Comparison of ENCODE assay signal across 15 cellular contexts in genomic region chr9:93232388-93232965, GRCh38. TPM values are rescaled to one million over a fixed set of nuclear protein-coding genes. Genes with fewer than 3 reads are reported as not detected.
A peak's percentile ranks its signal among the peaks of the same experiment; 100 is the strongest.
DNase-seq lines count a peak whose midpoint lies in the region; ATAC-seq, FAIRE-seq and TF ChIP-seq lines count a peak whose summit lies in the region.
"Had no signal": no experiment of that assay in that cellular context is flagged by ENCODE, and none has a peak within 500 bp of the region (broad histone marks: within the 10 kb centered on the region; RNA-seq: fewer than 3 reads in every experiment).

No MANE protein-coding gene starts in this region.

- H3K27ac ChIP-seq in HepG2 (ENCODE audit: extremely low read length, insufficient read depth, low read length) = no peak overlapping the region
- no peak overlapping the region for H3K27ac ChIP-seq in right lobe of liver
- H3K27ac ChIP-seq: KMS-11 had no signal

- H3K9ac ChIP-seq in HepG2 (ENCODE audit: insufficient read depth, low read depth, low read length) = no peak overlapping the region
- H3K9ac ChIP-seq: KMS-11 had no signal

- no peak for FAIRE-seq in HepG2 (lab: Jason Lieb, UNC)

- ATAC-seq in HepG2 = no peak
- ATAC-seq in right lobe of liver = no peak
- ATAC-seq in HG03469 (IDR thresholded peaks at IDR 0.05; ENCODE audit: unreplicated experiment) = no peak

- POLR2A ChIA-PET in HepG2 (lab: Yijun Ruan, JAX) = interaction anchor here (0.7 kb wide), 1 partner anchor 898 kb away, joined by 3 read pairs; no protein-coding TSS in a partner anchor

- H3K36me3 ChIP-seq in HepG2 (replicated peaks in 1 of 2; ENCODE audit: control insufficient read depth in 1 of 2, insufficient read depth in 2 of 2, low read length in 2 of 2) (peaks cover 19 to 70% of the 10 kb centered on the region in 2 experiments), right lobe of liver (no peaks in the 10 kb centered on the region)

- intact Hi-C loops in HepG2 (cut with micrococcal nuclease; ENCODE audit: unreplicated experiment) = no loop called here
- intact Hi-C loops in right lobe of liver (cut with DNase I) = no loop called here
- intact Hi-C loops in head of caudate nucleus (cut with DNase I) = no loop called here

- TF ChIP-seq POLR2A in HepG2 (IDR thresholded peaks at IDR 0.05; ENCODE audit: insufficient read depth in 1 of 2, low read depth in 2 of 2, low read length in 2 of 2) = no peak
- TF ChIP-seq POLR2A in right lobe of liver (IDR thresholded peaks at IDR 0.05) = no peak

- in situ Hi-C loops in HepG2 (cut with HindIII; ENCODE audit: extremely low pct_ligation_motif_present, low pct_unique_long_range_greater_than_20kb) = no loop called here

- CTCF ChIA-PET in HepG2 (lab: Yijun Ruan, JAX; ENCODE audit: low intra/inter-chr PET ratio, low total read pairs) = no interaction called here

- H3K4me2 ChIP-seq in HepG2 (ENCODE audit: low read depth, low read length) = no peak overlapping the region
- H3K4me2 ChIP-seq: KMS-11 had no signal

- WGBS in HepG2 (ENCODE audit: low lambda C conversion rate) = 98% methylated on average over 11 of the region's 12 CpGs
- WGBS in right lobe of liver (ENCODE audit: insufficient coverage, low coverage, low lambda C conversion rate, missing lambda C conversion rate) = 61% methylated on average over 3 of the region's 12 CpGs

- DNase-seq in HepG2 (ENCODE audit: low spot score) = no peak
- no peak for DNase-seq in right lobe of liver
- DNase-seq in NCI-H69 (lab: John Stamatoyannopoulos, UW) = peak; percentile 82
- peak; percentile 70 for DNase-seq in left kidney (ENCODE audit: low read depth, low spot score)
- no peak for DNase-seq in effector CD8-positive, alpha-beta T cell (lab: John Stamatoyannopoulos, UW)
- DNase-seq in head of caudate nucleus = no peak
- no peak for DNase-seq in NCI-H82 treated with DMSO at 0.1 percent for 48 hours (lab: John Stamatoyannopoulos, UW; ENCODE audit: unreplicated experiment)
- DNase-seq: CD4-positive, CD25-positive, alpha-beta regulatory T cell; GF-D8; GOT3; NCI-H774; SIG-M5 had no signal

- TF ChIP-seq EP300 in HepG2 (IDR thresholded peaks at IDR 0.05; ENCODE audit: low read depth in 2 of 2, low read length in 2 of 2) = no peak
- TF ChIP-seq EP300 in HepG2 (CRISPR knock-in tag; IDR thresholded peaks at IDR 0.05; ENCODE audit: borderline replicate concordance) = no peak

- no peak for TF ChIP-seq RAD21 in HepG2 (CRISPR knock-in tag; IDR thresholded peaks at IDR 0.05)

- peaks cover 12% of the 10 kb centered on the region for H3K79me2 ChIP-seq in HepG2 (ENCODE audit: insufficient read depth, low read length)

- H3K9me3 ChIP-seq in HepG2 (ENCODE audit: low read length) (no peaks in the 10 kb centered on the region), right lobe of liver (no peaks in the 10 kb centered on the region)

- H3K27me3 ChIP-seq in HepG2 (ENCODE audit: control insufficient read depth in 1 of 2, insufficient read depth in 2 of 2, low read length in 2 of 2) (no peaks in the 10 kb centered on the region), right lobe of liver (no peaks in the 10 kb centered on the region)

- H3K4me3 ChIP-seq in HepG2 (replicated peaks in 1 of 3; ENCODE audit: insufficient read depth in 1 of 3, low read depth in 2 of 3, low read length in 3 of 3) = no peak overlapping the region
- H3K4me3 ChIP-seq in right lobe of liver = no peak overlapping the region

- H3K4me1 ChIP-seq in HepG2 (ENCODE audit: insufficient read depth, low read length) (no peaks in the 10 kb centered on the region), right lobe of liver (no peaks in the 10 kb centered on the region)

- H4K20me1 ChIP-seq in HepG2 (ENCODE audit: insufficient read depth, low read length) = peaks cover 5% of the 10 kb centered on the region; the same call in 1 of the 2 replicates

- BruUV-seq in HepG2 (replicated peaks; lab: Mats Ljungman, UMichigan) = TSS peak; percentile 9

- TF ChIP-seq CTCF in HepG2 (CRISPR knock-in tag; IDR thresholded peaks at IDR 0.05) (no peak), right lobe of liver (IDR thresholded peaks at IDR 0.05) (no peak)

- H2AFZ ChIP-seq in HepG2 (ENCODE audit: low read length) = no peak overlapping the region

TF ChIP-seq in HepG2, 621 proteins besides CTCF, POLR2A, EP300 and RAD21 (continues in another document):
- TF ChIP-seq, protein P1, sequence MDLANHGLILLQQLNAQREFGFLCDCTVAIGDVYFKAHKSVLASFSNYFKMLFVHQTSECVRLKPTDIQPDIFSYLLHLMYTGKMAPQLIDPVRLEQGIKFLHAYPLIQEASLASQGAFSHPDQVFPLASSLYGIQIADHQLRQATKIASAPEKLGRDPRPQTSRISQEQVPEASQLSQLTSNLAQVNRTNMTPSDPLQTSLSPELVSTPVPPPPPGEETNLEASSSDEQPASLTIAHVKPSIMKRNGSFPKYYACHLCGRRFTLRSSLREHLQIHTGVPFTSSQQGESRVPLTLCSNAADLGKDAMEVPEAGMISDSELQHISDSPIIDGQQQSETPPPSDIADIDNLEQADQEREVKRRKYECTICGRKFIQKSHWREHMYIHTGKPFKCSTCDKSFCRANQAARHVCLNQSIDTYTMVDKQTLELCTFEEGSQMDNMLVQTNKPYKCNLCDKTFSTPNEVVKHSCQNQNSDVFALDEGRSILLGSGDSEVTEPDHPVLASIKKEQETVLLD (CRISPR knock-in tag; IDR thresholded peaks at IDR 0.05; ENCODE audit: low read depth) = no peak
- TF ChIP-seq RBM39 (IDR thresholded peaks at IDR 0.05; ENCODE audit: low read depth, low read length, poor library complexity, severe bottlenecking) (no peak), TBX2 (CRISPR knock-in tag; IDR thresholded peaks at IDR 0.05; ENCODE audit: borderline replicate concordance) (no peak), ZNF792 (CRISPR knock-in tag; IDR thresholded peaks at IDR 0.05) (no peak), XBP1 (CRISPR knock-in tag; IDR thresholded peaks at IDR 0.05) (no peak), ZGPAT (CRISPR knock-in tag; IDR thresholded peaks at IDR 0.05) (no peak), PAF1 (CRISPR knock-in tag; IDR thresholded peaks at IDR 0.05) (no peak), HOXA7 (CRISPR knock-in tag; IDR thresholded peaks at IDR 0.05) (no peak), FOXK2 (IDR thresholded peaks at IDR 0.05) (no peak), KAT2B (IDR thresholded peaks at IDR 0.05; ENCODE audit: borderline replicate concordance, low read depth, low read length) (no peak), NR2F1 (CRISPR knock-in tag; IDR thresholded peaks at IDR 0.05) (no peak), SNAPC5 (CRISPR knock-in tag; IDR thresholded peaks at IDR 0.05; ENCODE audit: borderline replicate concordance) (no peak), ARNT2 (CRISPR knock-in tag; IDR thresholded peaks at IDR 0.05; ENCODE audit: low read depth) (no peak), KLF11 (CRISPR knock-in tag; IDR thresholded peaks at IDR 0.05) (no peak)
- TF ChIP-seq, protein P2, sequence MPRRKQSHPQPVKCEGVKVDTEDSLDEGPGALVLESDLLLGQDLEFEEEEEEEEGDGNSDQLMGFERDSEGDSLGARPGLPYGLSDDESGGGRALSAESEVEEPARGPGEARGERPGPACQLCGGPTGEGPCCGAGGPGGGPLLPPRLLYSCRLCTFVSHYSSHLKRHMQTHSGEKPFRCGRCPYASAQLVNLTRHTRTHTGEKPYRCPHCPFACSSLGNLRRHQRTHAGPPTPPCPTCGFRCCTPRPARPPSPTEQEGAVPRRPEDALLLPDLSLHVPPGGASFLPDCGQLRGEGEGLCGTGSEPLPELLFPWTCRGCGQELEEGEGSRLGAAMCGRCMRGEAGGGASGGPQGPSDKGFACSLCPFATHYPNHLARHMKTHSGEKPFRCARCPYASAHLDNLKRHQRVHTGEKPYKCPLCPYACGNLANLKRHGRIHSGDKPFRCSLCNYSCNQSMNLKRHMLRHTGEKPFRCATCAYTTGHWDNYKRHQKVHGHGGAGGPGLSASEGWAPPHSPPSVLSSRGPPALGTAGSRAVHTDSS (CRISPR knock-in tag; conservative IDR thresholded peaks at IDR 0.05) = no peak

RNA-seq across cellular contexts. Expression of gene WNK2, which starts 48.5 kb away (rescaled TPM):
- 10.5 and 16.6 TPM in 2 replicates for total RNA-seq in HepG2 (2016; rRNA removed; fragmentation: Illumina TruSeq; extraction: Trizol)
- total RNA-seq in HepG2 (2016; cell fraction: cytosol; rRNA removed; fragmentation: Illumina TruSeq; extraction: Trizol; ENCODE audit: low read depth) = 2.8 and 5.4 TPM in 2 replicates
- total RNA-seq in HepG2 (2016; cell fraction: insoluble cytoplasmic fraction; rRNA removed; fragmentation: Illumina TruSeq; extraction: Trizol) = 7.9 and 14.6 TPM in 2 replicates
- total RNA-seq in HepG2 (2016; cell fraction: membrane; rRNA removed; fragmentation: Illumina TruSeq; extraction: Trizol) = 9.4 and 9.8 TPM in 2 replicates
- total RNA-seq in HepG2 (2016; cell fraction: nucleus; rRNA removed; fragmentation: Illumina TruSeq; extraction: Trizol) = 21.0 and 29.3 TPM in 2 replicates
- 11.4 and 12.0 TPM in 2 replicates for polyA plus RNA-seq in HepG2 (2011; rRNA removed)
- polyA plus RNA-seq in HepG2 (2011; cell fraction: cytosol; rRNA removed) = 3.1 and 5.3 TPM in 2 replicates
- 98.4 and 126 TPM in 2 replicates for polyA plus RNA-seq in HepG2 (2011; cell fraction: nucleus; rRNA removed)
- polyA plus RNA-seq in HepG2 (2012) = 29.1 and 39.4 TPM in 2 replicates
- polyA plus RNA-seq in HepG2 (2016; cell fraction: cytosol; fragmentation: Illumina TruSeq; extraction: Trizol; ENCODE audit: low read depth) = 3.2 and 4.2 TPM in 2 replicates
- 18.9 and 27.7 TPM in 2 replicates for polyA plus RNA-seq in HepG2 (2016; cell fraction: insoluble cytoplasmic fraction; fragmentation: Illumina TruSeq; extraction: Trizol; ENCODE audit: low read depth)
- 4.9 and 6.5 TPM in 2 replicates for polyA plus RNA-seq in HepG2 (2016; cell fraction: membrane; fragmentation: Illumina TruSeq; extraction: Trizol; ENCODE audit: low read depth)
- 87.2 and 94.8 TPM in 2 replicates for polyA plus RNA-seq in HepG2 (2016; cell fraction: nucleus; fragmentation: Illumina TruSeq; extraction: Trizol; ENCODE audit: insufficient read depth, low read depth)
- 8.4 and 22.7 TPM in 2 replicates for polyA minus RNA-seq in HepG2 (2011; rRNA and poly(A)+ RNA removed; ENCODE audit: low replicate concordance)
- polyA minus RNA-seq in HepG2 (2011; cell fraction: cytosol; rRNA and poly(A)+ RNA removed) = 15.8 and 17.9 TPM in 2 replicates
- polyA minus RNA-seq in HepG2 (2011; cell fraction: nucleus; rRNA and poly(A)+ RNA removed) = 32.8 and 40.0 TPM in 2 replicates
- total RNA-seq in right lobe of liver = 1 to 10 TPM in 5 of 6 experiments, under 1 TPM in 1; 0.43 to 3.6 (median 1.3) TPM
- total RNA-seq: RPMI7951 had no signal
- polyA plus RNA-seq: CD4-positive, CD25-positive, alpha-beta regulatory T cell had no signal

Comparison
In these comparisons a context has a peak if more than half of its experiments do, and no peak if none do; other contexts are left out.
1. DNase-seq: peak in NCI-H69 (single experiment) and left kidney (single experiment); none in HepG2 (single experiment), right lobe of liver (0 of 3), effector CD8-positive, alpha-beta T cell (single experiment), head of caudate nucleus (0 of 42) and NCI-H82 treated with DMSO at 0.1 percent for 48 hours (single experiment).